14 cellular contexts compared by ENCODE assay signal in the genomic region with DNA sequence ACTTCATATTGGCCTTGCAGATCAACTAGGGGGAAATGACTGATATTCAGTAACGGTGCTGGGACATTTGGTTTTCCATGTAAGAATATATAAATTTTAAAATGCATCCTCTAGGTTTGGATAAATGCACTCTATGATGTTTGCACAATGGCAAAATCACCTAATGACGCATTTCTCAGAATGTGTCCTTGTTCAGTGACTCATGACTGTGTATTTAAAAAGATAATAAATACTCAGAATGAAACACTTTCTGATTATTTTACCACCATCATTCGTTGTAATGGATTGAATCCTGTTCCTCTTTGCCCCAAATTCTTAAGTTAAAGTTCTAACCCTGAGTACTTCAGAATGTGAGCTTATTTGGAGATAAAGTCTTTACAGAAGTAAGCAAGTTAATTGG. TPM values are rescaled to one million over a fixed set of nuclear protein-coding genes. Genes with fewer than 3 reads are reported as not detected.
DNase-seq lines count a peak whose midpoint lies in the region; ATAC-seq and TF ChIP-seq lines count a peak whose summit lies in the region.
"Had no signal": no experiment of that assay in that cellular context is flagged by ENCODE, and none has a peak within 500 bp of the region (broad histone marks: within the 10 kb centered on the region; RNA-seq: fewer than 3 reads in every experiment).

No MANE protein-coding gene starts in this region.

- 18 to 32% methylated on average over 3 of the region's 3 CpGs for WGBS in body of pancreas, 2 donors

- H3K36me3 Mint-ChIP-seq in activated CD8-positive, alpha-beta memory T cell treated with anti-CD3 and anti-CD28 coated beads, Interleukin-2, amount 10 ng/mL, durations not matched to agents 7 days and 5 days, result peaks cover 3% of the 10 kb centered on the region
- no peaks in the 10 kb centered on the region for H3K36me3 Mint-ChIP-seq in natural killer cell treated with Interleukin-12 subunit alpha and Interleukin-12 subunit beta and Interleukin-15 and Interleukin-18, amount 100 ng/mL, for 72 hours

- CTCF ChIA-PET in activated CD8-positive, alpha-beta memory T cell treated with anti-CD3 and anti-CD28 coated beads, Interleukin-2, amount 10 ng/mL, durations not matched to agents 7 days and 5 days (lab: Charles Lee), result interaction anchor here (1.1 to 11.8 kb wide), 7 partner anchors 11 to 124 kb away, joined by 4 to 230 read pairs (median 18); no protein-coding TSS in a partner anchor

- ATAC-seq in activated CD8-positive, alpha-beta memory T cell treated with anti-CD3 and anti-CD28 coated beads, Interleukin-2, amount 10 ng/mL, durations not matched to agents 7 days and 5 days, result no peak
- peak; percentile 74 for ATAC-seq in RWPE2 (ENCODE audit: low read depth)
- peak; percentile 62 for ATAC-seq in body of pancreas
- ATAC-seq in natural killer cell treated with Interleukin-12 subunit alpha and Interleukin-12 subunit beta and Interleukin-15 and Interleukin-18, amount 100 ng/mL, for 72 hours, result peak in 1 of 2 donors; percentile 7
- ATAC-seq in HG02981 (IDR thresholded peaks at IDR 0.05; ENCODE audit: unreplicated experiment), result no peak
- no peak for ATAC-seq in HG03159 (IDR thresholded peaks at IDR 0.05; ENCODE audit: unreplicated experiment)

- no peak overlapping the region for H3K27ac ChIP-seq in RWPE2 (ENCODE audit: poor library complexity, severe bottlenecking)
- peak overlapping the region; percentile 77 to 92 (median 86) for H3K27ac ChIP-seq in body of pancreas
- H3K27ac ChIP-seq: colonic mucosa, SK-N-MC had no signal

- peak overlapping the region; percentile 97 for H3K27ac Mint-ChIP-seq in activated CD8-positive, alpha-beta memory T cell treated with anti-CD3 and anti-CD28 coated beads, Interleukin-2, amount 10 ng/mL, durations not matched to agents 7 days and 5 days
- peak overlapping the region; percentile 82 to 93 for H3K27ac Mint-ChIP-seq in natural killer cell treated with Interleukin-12 subunit alpha and Interleukin-12 subunit beta and Interleukin-15 and Interleukin-18, amount 100 ng/mL, for 72 hours
- H3K27ac Mint-ChIP-seq: activated B cell treated with CpG ODN at 0.5 μM for 24 hours had no signal

- no peaks in the 10 kb centered on the region for H3K9me3 ChIP-seq in RWPE2 (ENCODE audit: severe bottlenecking)
- H3K9me3 ChIP-seq in body of pancreas, result no peaks in the 10 kb centered on the region
- H3K9me3 ChIP-seq: colonic mucosa had no signal

- H3K4me3 ChIP-seq in RWPE2 (ENCODE audit: severe bottlenecking) (no peak overlapping the region), body of pancreas (no peak overlapping the region)
- H3K4me3 ChIP-seq: colonic mucosa, SK-N-MC had no signal

- no peaks in the 10 kb centered on the region for H3K9me3 Mint-ChIP-seq in activated CD8-positive, alpha-beta memory T cell treated with anti-CD3 and anti-CD28 coated beads, Interleukin-2, amount 10 ng/mL, durations not matched to agents 7 days and 5 days (ENCODE audit: low read depth)
- H3K9me3 Mint-ChIP-seq in natural killer cell treated with Interleukin-12 subunit alpha and Interleukin-12 subunit beta and Interleukin-15 and Interleukin-18, amount 100 ng/mL, for 72 hours, result no peaks in the 10 kb centered on the region
- H3K9me3 Mint-ChIP-seq: activated B cell treated with CpG ODN at 0.5 μM for 24 hours had no signal

- peaks cover 11% of the 10 kb centered on the region for H3K4me1 ChIP-seq in RWPE2 (ENCODE audit: insufficient read depth, poor library complexity, severe bottlenecking)
- peaks cover 68% of the 10 kb centered on the region for H3K4me1 ChIP-seq in body of pancreas

- no peak for DNase-seq in activated CD8-positive, alpha-beta memory T cell treated with anti-CD3 and anti-CD28 coated beads, Interleukin-2, amount 10 ng/mL, durations not matched to agents 7 days and 5 days
- DNase-seq in activated CD8-positive, alpha-beta memory T cell treated with anti-CD3 and anti-CD28 coated beads, Interleukin-2, amount 50 U/mL, for 48 hours, result no peak
- DNase-seq in RWPE2 (ENCODE audit: low spot score), result no peak
- peak in 2 of 4 donors; percentile 8 to 53 for DNase-seq in body of pancreas
- DNase-seq in natural killer cell treated with Interleukin-12 subunit alpha and Interleukin-12 subunit beta and Interleukin-15 and Interleukin-18, amount 100 ng/mL, for 72 hours (ENCODE audit: low spot score), result peak; percentile 16
- no peak for DNase-seq in amygdala (lab: John Stamatoyannopoulos, UW)
- DNase-seq: NCI-H2081 treated with DMSO at 0.1 percent for 48 hours had no signal

- TF ChIP-seq POLR2A in body of pancreas (IDR thresholded peaks at IDR 0.05), result peak in 1 of 3 donors; percentile 24

- peaks cover 81% of the 10 kb centered on the region for H3K4me1 Mint-ChIP-seq in activated CD8-positive, alpha-beta memory T cell treated with anti-CD3 and anti-CD28 coated beads, Interleukin-2, amount 10 ng/mL, durations not matched to agents 7 days and 5 days
- peaks cover 51 to 59% of the 10 kb centered on the region in 2 donors for H3K4me1 Mint-ChIP-seq in natural killer cell treated with Interleukin-12 subunit alpha and Interleukin-12 subunit beta and Interleukin-15 and Interleukin-18, amount 100 ng/mL, for 72 hours (ENCODE audit: low read depth in 2 of 2)

- H3K36me3 ChIP-seq in RWPE2 (ENCODE audit: low read depth) (no peaks in the 10 kb centered on the region), body of pancreas (replicated peaks in 1 of 2; ENCODE audit: insufficient read depth in 1 of 2, low read depth in 2 of 2) (no peaks in the 10 kb centered on the region)
- H3K36me3 ChIP-seq: colonic mucosa had no signal

- H3K27me3 ChIP-seq in RWPE2 (ENCODE audit: insufficient read depth, poor library complexity, severe bottlenecking) (no peaks in the 10 kb centered on the region), body of pancreas (no peaks in the 10 kb centered on the region)
- H3K27me3 ChIP-seq: colonic mucosa had no signal

- no peaks in the 10 kb centered on the region for H3K27me3 Mint-ChIP-seq in activated CD8-positive, alpha-beta memory T cell treated with anti-CD3 and anti-CD28 coated beads, Interleukin-2, amount 10 ng/mL, durations not matched to agents 7 days and 5 days
- no peaks in the 10 kb centered on the region for H3K27me3 Mint-ChIP-seq in natural killer cell treated with Interleukin-12 subunit alpha and Interleukin-12 subunit beta and Interleukin-15 and Interleukin-18, amount 100 ng/mL, for 72 hours

- no peak for TF ChIP-seq CTCF in RWPE2 (IDR thresholded peaks at IDR 0.05; ENCODE audit: poor library complexity, severe bottlenecking)
- no peak for TF ChIP-seq CTCF in body of pancreas (IDR thresholded peaks at IDR 0.05)

- no peak overlapping the region for H3K4me3 Mint-ChIP-seq in activated CD8-positive, alpha-beta memory T cell treated with anti-CD3 and anti-CD28 coated beads, Interleukin-2, amount 10 ng/mL, durations not matched to agents 7 days and 5 days
- peak overlapping the region; percentile 80 for H3K4me3 Mint-ChIP-seq in natural killer cell treated with Interleukin-12 subunit alpha and Interleukin-12 subunit beta and Interleukin-15 and Interleukin-18, amount 100 ng/mL, for 72 hours
- H3K4me3 Mint-ChIP-seq: activated B cell treated with CpG ODN at 0.5 μM for 24 hours had no signal

- intact Hi-C loops in body of pancreas (cut with DNase I), result no loop called here

RNA-seq across cellular contexts. Expression of gene ADGRG1, which starts 17.2 kb away (rescaled TPM):
- 10 to 100 TPM in 1 of 2 experiments, 1 to 10 TPM in 1; 7.3 to 19.9 TPM for total RNA-seq in activated CD8-positive, alpha-beta memory T cell treated with anti-CD3 and anti-CD28 coated beads, Interleukin-2, amount 10 ng/mL, durations not matched to agents 7 days and 5 days
- 10 to 100 TPM; 53.7 to 61.6 TPM for total RNA-seq in body of pancreas
- total RNA-seq in natural killer cell treated with Interleukin-12 subunit alpha and Interleukin-12 subunit beta and Interleukin-15 and Interleukin-18, amount 100 ng/mL, for 72 hours, result 10 to 100 TPM in 1 of 2 donors, 1 to 10 TPM in 1; 4.8 to 13.7 TPM

RNA-seq across cellular contexts. Expression of gene ADGRG3, which starts 56.9 kb away (rescaled TPM):
- not detected for total RNA-seq in activated CD8-positive, alpha-beta memory T cell treated with anti-CD3 and anti-CD28 coated beads, Interleukin-2, amount 10 ng/mL, durations not matched to agents 7 days and 5 days
- total RNA-seq in body of pancreas, result 1 to 10 TPM; 2.0 to 6.0 TPM
- 10 to 100 TPM; 25.4 to 28.9 TPM for total RNA-seq in natural killer cell treated with Interleukin-12 subunit alpha and Interleukin-12 subunit beta and Interleukin-15 and Interleukin-18, amount 100 ng/mL, for 72 hours
- total RNA-seq: activated B cell treated with CpG ODN at 0.5 μM for 24 hours, fibroblast of villous mesenchyme, pulmonary artery endothelial cell had no signal

Comparison
In these comparisons a context has a peak if more than half of its experiments do, and no peak if none do; other contexts are left out.
1. ATAC-seq: peak in RWPE2 (single experiment) and body of pancreas (single experiment); none in activated CD8-positive, alpha-beta memory T cell treated with anti-CD3 and anti-CD28 coated beads, Interleukin-2, amount 10 ng/mL, durations not matched to agents 7 days and 5 days (single experiment), HG02981 (single experiment) and HG03159 (single experiment).